In the genomic region with DNA sequence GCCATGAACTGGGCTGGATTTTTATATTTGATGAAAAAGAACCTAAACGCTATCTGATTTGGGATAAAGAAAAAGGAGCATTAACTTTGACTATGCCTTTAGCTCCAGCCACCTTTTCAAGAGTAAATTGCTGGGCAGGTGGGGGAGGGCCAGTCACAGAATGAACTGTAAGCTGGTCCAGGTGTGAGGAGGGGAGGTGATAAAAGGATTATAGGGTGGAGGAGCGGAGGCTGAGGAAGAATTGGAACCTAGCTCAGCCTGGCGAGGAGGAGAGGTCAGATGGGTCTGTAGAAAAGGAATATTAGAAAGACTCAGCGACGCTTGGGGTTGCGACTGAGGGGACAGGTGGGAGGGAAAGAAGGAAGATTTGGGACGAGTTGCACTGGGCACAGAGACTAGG, we compare ENCODE assay signal across 14 cellular contexts. TPM values are rescaled to one million over a fixed set of nuclear protein-coding genes. Genes with fewer than 3 reads are reported as not detected.
"Had no signal": no experiment of that assay in that cellular context is flagged by ENCODE, and none has a peak within 500 bp of the region (broad histone marks: within the 10 kb centered on the region; RNA-seq: fewer than 3 reads in every experiment).

No MANE protein-coding gene starts in this region.

RNA-seq across cellular contexts. Expression of gene LITAFD, which starts 45.4 kb away (rescaled TPM):
- total RNA-seq: activated B cell treated with CpG ODN at 0.5 μM for 24 hours; activated CD4-positive, alpha-beta memory T cell treated with anti-CD3 and anti-CD28 coated beads for 36 hours; activated CD4-positive, alpha-beta memory T cell treated with anti-CD3 and anti-CD28 coated beads, Interleukin-2, amount 10 ng/mL, durations not matched to agents 7 days and 5 days; activated CD4-positive, alpha-beta T cell treated with anti-CD3 and anti-CD28 coated beads for 36 hours; activated CD4-positive, alpha-beta T cell treated with anti-CD3 and anti-CD28 coated beads, Interleukin-2, amount 10 ng/mL, durations not matched to agents 24 days and 14 days; activated CD4-positive, alpha-beta T cell treated with anti-CD3 and anti-CD28 coated beads, Interleukin-2, amount 10 ng/mL, durations not matched to agents 7 days and 5 days; activated CD8-positive, alpha-beta memory T cell treated with anti-CD3 and anti-CD28 coated beads for 36 hours; activated CD8-positive, alpha-beta memory T cell treated with anti-CD3 and anti-CD28 coated beads, Interleukin-2, amount 10 ng/mL, durations not matched to agents 7 days and 5 days; activated CD8-positive, alpha-beta T cell treated with anti-CD3 and anti-CD28 coated beads for 36 hours; activated CD8-positive, alpha-beta T cell treated with anti-CD3 and anti-CD28 coated beads, Interleukin-2, amount 10 ng/mL, durations not matched to agents 7 days and 5 days; T-cell; T-helper 1 cell treated with Interleukin-12 subunit alpha and Interleukin-12 subunit beta and Interleukin-4 antibody, amounts not matched to agents 30 ng/mL and 1 ng/mL, for 36 hours; T-helper 2 cell treated with Interferon-gamma antibody and Interleukin-4, amounts not matched to agents 100 ng/mL and 5 ng/mL, for 36 hours; WTC11 had no signal
